Comparison of ENCODE assay signal across 11 cellular contexts in genomic region chr2:70118798-70119454, GRCh38. TPM values are rescaled to one million over a fixed set of nuclear protein-coding genes. Genes with fewer than 3 reads are reported as not detected.
A peak's percentile ranks its signal among the peaks of the same experiment; 100 is the strongest.
DNase-seq lines count a peak whose midpoint lies in the region; TF ChIP-seq lines count a peak whose summit lies in the region.
"Had no signal": no experiment of that assay in that cellular context is flagged by ENCODE, and none has a peak within 500 bp of the region (broad histone marks: within the 10 kb centered on the region; RNA-seq: fewer than 3 reads in every experiment).

No MANE protein-coding gene starts in this region.

- intact Hi-C loops in activated naive CD4-positive, alpha-beta T cell treated with anti-CD3 and anti-CD28 coated beads for 36 hours (cut with micrococcal nuclease) = no loop called here

- no peaks in the 10 kb centered on the region for H3K36me3 ChIP-seq in SU-DHL-6 (ENCODE audit: low read length)
- no peaks in the 10 kb centered on the region for H3K36me3 ChIP-seq in iPS-20b (ENCODE audit: insufficient read depth, low read depth, low read length)

- H3K4me2 ChIP-seq in SU-DHL-6 (ENCODE audit: low read depth, low read length, poor library complexity, severe bottlenecking) = no peak overlapping the region

- no peak overlapping the region for H3K4me3 Mint-ChIP-seq in activated naive CD4-positive, alpha-beta T cell treated with anti-CD3 and anti-CD28 coated beads for 36 hours

- H3K4me3 ChIP-seq in SU-DHL-6 (ENCODE audit: insufficient read depth, low read length, poor library complexity, severe bottlenecking) = no peak overlapping the region
- peak overlapping the region; percentile 39; the same call in 1 of the 2 replicates for H3K4me3 ChIP-seq in iPS-20b (ENCODE audit: low read length)

- DNase-seq in activated naive CD4-positive, alpha-beta T cell treated with anti-CD3 and anti-CD28 coated beads for 36 hours = no peak
- DNase-seq in activated naive CD4-positive, alpha-beta T cell treated with Interleukin-2 at 50 U/mL for 16 hours = no peak
- DNase-seq in substantia nigra (lab: John Stamatoyannopoulos, UW) = peak in 35 of 49 donors; percentile 27 to 72 (median 44)
- no peak for DNase-seq in NCI-H2029 treated with DMSO at 0.1 percent for 48 hours (lab: John Stamatoyannopoulos, UW)
- no peak for DNase-seq in NCI-H1930 (lab: John Stamatoyannopoulos, UW)
- DNase-seq in HK-2 (ENCODE audit: unreplicated experiment) = no peak
- DNase-seq: effector memory CD4-positive, alpha-beta T cell; SW 1271 had no signal

- peaks cover 57% of the 10 kb centered on the region for H3K4me1 Mint-ChIP-seq in activated naive CD4-positive, alpha-beta T cell treated with anti-CD3 and anti-CD28 coated beads for 36 hours (ENCODE audit: low read depth)

- no peaks in the 10 kb centered on the region for H3K9me3 Mint-ChIP-seq in activated naive CD4-positive, alpha-beta T cell treated with anti-CD3 and anti-CD28 coated beads for 36 hours

- CTCF ChIA-PET in activated naive CD4-positive, alpha-beta T cell treated with anti-CD3 and anti-CD28 coated beads for 36 hours (lab: Charles Lee) = interaction anchor here (1.5 kb wide), 1 partner anchor 14 kb away, joined by 5 read pairs; no protein-coding TSS in a partner anchor

- no peak overlapping the region for H3K27ac ChIP-seq in SU-DHL-6 (ENCODE audit: low read depth, low read length)
- peak overlapping the region; percentile 11 for H3K27ac ChIP-seq in iPS-20b (ENCODE audit: low read length)
- peak overlapping the region; percentile 94 for H3K27ac ChIP-seq in substantia nigra (ENCODE audit: low read depth, low read length, poor library complexity, severe bottlenecking)
- H3K27ac ChIP-seq: C4-2B had no signal

- H2AFZ ChIP-seq in SU-DHL-6 (ENCODE audit: low read depth, low read length, severe bottlenecking) = peak overlapping the region; percentile 6

- no peaks in the 10 kb centered on the region for H4K20me1 ChIP-seq in SU-DHL-6 (ENCODE audit: low read depth, low read length)

- no peaks in the 10 kb centered on the region for H3K9me2 ChIP-seq in SU-DHL-6 (replicated peaks; ENCODE audit: insufficient read depth, low read length)

- H3K27ac Mint-ChIP-seq in activated naive CD4-positive, alpha-beta T cell treated with anti-CD3 and anti-CD28 coated beads for 36 hours = peak overlapping the region; percentile 1

- H3K9me3 ChIP-seq in SU-DHL-6 (ENCODE audit: insufficient read depth, low read length) (no peaks in the 10 kb centered on the region), iPS-20b (ENCODE audit: insufficient read depth, low read depth, low read length) (no peaks in the 10 kb centered on the region)

- H3K27me3 Mint-ChIP-seq in activated naive CD4-positive, alpha-beta T cell treated with anti-CD3 and anti-CD28 coated beads for 36 hours (ENCODE audit: low read depth) = no peaks in the 10 kb centered on the region

- TF ChIP-seq CTCF in SU-DHL-6 (IDR thresholded peaks at IDR 0.05; ENCODE audit: insufficient read depth, low read length, poor library complexity, severe bottlenecking) = no peak

- H3K27me3 ChIP-seq in SU-DHL-6 (ENCODE audit: low read length) (no peaks in the 10 kb centered on the region), iPS-20b (ENCODE audit: insufficient read depth, low read length) (no peaks in the 10 kb centered on the region)

- H3K36me3 Mint-ChIP-seq in activated naive CD4-positive, alpha-beta T cell treated with anti-CD3 and anti-CD28 coated beads for 36 hours (ENCODE audit: low read depth) = peaks cover 4% of the 10 kb centered on the region

- H3K4me1 ChIP-seq in iPS-20b (ENCODE audit: insufficient read depth, low read length) = peaks cover 19% of the 10 kb centered on the region; the same call in 1 of the 2 replicates

- peak overlapping the region; percentile 27; the same call in 1 of the 2 replicates for H3K9ac ChIP-seq in SU-DHL-6 (ENCODE audit: low read length)
- H3K9ac ChIP-seq in iPS-20b (ENCODE audit: low read depth, low read length) = peak overlapping the region; percentile 70; the same call in 1 of the 2 replicates

- H3F3A ChIP-seq in SU-DHL-6 (ENCODE audit: insufficient read depth) = peaks cover 48% of the 10 kb centered on the region

- no peaks in the 10 kb centered on the region for H3K79me2 ChIP-seq in SU-DHL-6 (ENCODE audit: insufficient read depth, low read length)

RNA-seq across cellular contexts. Expression of gene PCBP1, which starts 31.6 kb away (rescaled TPM):
- 100 to 1,000 TPM; 363 to 374 TPM for total RNA-seq in activated naive CD4-positive, alpha-beta T cell treated with anti-CD3 and anti-CD28 coated beads for 36 hours

Comparison
In these comparisons a context has a peak if more than half of its experiments do, and no peak if none do; other contexts are left out.
1. DNase-seq: peak in substantia nigra (35 of 49); none in activated naive CD4-positive, alpha-beta T cell treated with anti-CD3 and anti-CD28 coated beads for 36 hours (single experiment), activated naive CD4-positive, alpha-beta T cell treated with Interleukin-2 at 50 U/mL for 16 hours (single experiment), NCI-H2029 treated with DMSO at 0.1 percent for 48 hours (single experiment), NCI-H1930 (0 of 2) and HK-2 (single experiment).